In genomic region chr12:29759950-29760349, GRCh38 we compare ENCODE assay signal across 24 cellular contexts.
"Had no signal": no experiment of that assay in that cellular context is flagged by ENCODE, and none has a peak within 500 bp of the region (broad histone marks: within the 10 kb centered on the region; RNA-seq: fewer than 3 reads in every experiment).

No MANE protein-coding gene starts in this region.

- FAIRE-seq: urothelium cell line had no signal

- H3K27me3 ChIP-seq: neural progenitor cell, ovary, right lobe of liver, sigmoid colon, stomach, thyroid gland, tibial nerve, upper lobe of left lung, vagina had no signal

- H3K9ac ChIP-seq: neural progenitor cell, parathyroid adenoma had no signal

- H3K36me3 ChIP-seq: neural progenitor cell, ovary, right lobe of liver, thoracic aorta, thyroid gland, vagina had no signal

- H2AFZ ChIP-seq: neural progenitor cell, parathyroid adenoma had no signal

- DNase-seq: occipital lobe; ovary; posterior cingulate gyrus; psoas muscle; right cardiac atrium; right lobe of liver; sigmoid colon; small intestine; stimulated activated CD4-positive, alpha-beta T cell treated with anti-CD3 and anti-CD28 coated beads, Interleukin-15, amount 100 ng/mL, for 24 hours; stimulated activated CD4-positive, alpha-beta T cell treated with anti-CD3 and anti-CD28 coated beads, Interleukin-2, amount 100 ng/mL, for 24 hours; stimulated activated CD4-positive, alpha-beta T cell treated with anti-CD3 and anti-CD28 coated beads, Interleukin-2, amount 100 ng/mL, for 48 hours; stimulated activated CD4-positive, alpha-beta T cell treated with anti-CD3 and anti-CD28 coated beads, Interleukin-4, amount 100 ng/mL, for 24 hours; stimulated activated naive B cell treated with anti-CD40 and anti-IgM and Interleukin-4, amounts not matched to agents 10 μg/mL and 1 μg/mL and 100 μg/mL, for 72 hours; stimulated activated naive CD4-positive, alpha-beta T cell treated with Interleukin-2 at 50 U/mL for 16 hours; stomach; thyroid gland; trophoblast cell; upper lobe of left lung had no signal

- H3K9me3 ChIP-seq: ovary, psoas muscle, right lobe of liver, sigmoid colon, stomach, thoracic aorta, thyroid gland, tibial nerve, upper lobe of left lung, vagina had no signal

- H3K4me1 ChIP-seq: parathyroid adenoma, right lobe of liver, thyroid gland, upper lobe of left lung had no signal

- H3K27ac ChIP-seq: neural progenitor cell, ovary, parathyroid adenoma, psoas muscle, right lobe of liver, sigmoid colon, stomach, thoracic aorta, thyroid gland, tibial nerve, upper lobe of left lung, vagina had no signal

- H3K4me3 ChIP-seq: neural progenitor cell, ovary, psoas muscle, right lobe of liver, sigmoid colon, stomach, thoracic aorta, thyroid gland, tibial nerve, upper lobe of left lung, vagina had no signal

- H3K4me2 ChIP-seq: neural progenitor cell had no signal
